ENCODE assay signal across 1 cellular context in the genomic region with DNA sequence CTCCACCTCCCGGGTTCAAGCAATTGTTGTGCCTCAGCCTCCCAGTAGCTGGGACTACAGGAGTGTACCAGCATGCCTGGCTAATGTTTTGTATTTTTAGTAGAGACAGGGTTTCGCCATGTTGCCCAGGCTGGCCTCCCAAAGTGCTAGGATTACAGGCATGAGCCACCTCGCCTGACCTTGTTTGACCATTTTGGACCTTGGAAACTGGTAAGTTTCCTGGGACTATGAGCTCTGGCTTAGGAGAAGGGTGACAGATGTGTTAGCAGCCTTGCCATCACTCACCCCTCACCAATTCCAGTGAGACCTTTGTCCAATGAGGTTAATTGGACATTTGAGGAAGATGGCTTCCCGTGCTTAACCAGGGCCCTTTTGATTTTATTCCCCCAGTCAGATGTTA.
TF ChIP-seq lines count a peak whose summit lies in the region.

No MANE protein-coding gene starts in this region.

TF ChIP-seq in HepG2, 621 proteins besides CTCF, POLR2A, EP300 and RAD21 (continued from another document and continues in another):
- TF ChIP-seq, protein P1, sequence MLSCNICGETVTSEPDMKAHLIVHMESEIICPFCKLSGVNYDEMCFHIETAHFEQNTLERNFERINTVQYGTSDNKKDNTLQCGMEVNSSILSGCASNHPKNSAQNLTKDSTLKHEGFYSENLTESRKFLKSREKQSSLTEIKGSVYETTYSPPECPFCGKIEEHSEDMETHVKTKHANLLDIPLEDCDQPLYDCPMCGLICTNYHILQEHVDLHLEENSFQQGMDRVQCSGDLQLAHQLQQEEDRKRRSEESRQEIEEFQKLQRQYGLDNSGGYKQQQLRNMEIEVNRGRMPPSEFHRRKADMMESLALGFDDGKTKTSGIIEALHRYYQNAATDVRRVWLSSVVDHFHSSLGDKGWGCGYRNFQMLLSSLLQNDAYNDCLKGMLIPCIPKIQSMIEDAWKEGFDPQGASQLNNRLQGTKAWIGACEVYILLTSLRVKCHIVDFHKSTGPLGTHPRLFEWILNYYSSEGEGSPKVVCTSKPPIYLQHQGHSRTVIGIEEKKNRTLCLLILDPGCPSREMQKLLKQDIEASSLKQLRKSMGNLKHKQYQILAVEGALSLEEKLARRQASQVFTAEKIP (CRISPR knock-in tag; IDR thresholded peaks at IDR 0.05; ENCODE audit: borderline replicate concordance), result no peak
- TF ChIP-seq ELK4 (CRISPR knock-in tag; IDR thresholded peaks at IDR 0.05; ENCODE audit: borderline replicate concordance) (no peak), RERE (CRISPR knock-in tag; IDR thresholded peaks at IDR 0.05; ENCODE audit: low read depth) (no peak), KDM1A (CRISPR knock-in tag; IDR thresholded peaks at IDR 0.05) (no peak), ZSCAN9 (CRISPR knock-in tag; IDR thresholded peaks at IDR 0.05; ENCODE audit: borderline replicate concordance) (no peak), HES4 (CRISPR knock-in tag; IDR thresholded peaks at IDR 0.05; ENCODE audit: borderline replicate concordance) (no peak), ERF (CRISPR knock-in tag; IDR thresholded peaks at IDR 0.05) (no peak), MATR3 (CRISPR knock-in tag; IDR thresholded peaks at IDR 0.05) (no peak), SP4 (CRISPR knock-in tag; IDR thresholded peaks at IDR 0.05) (no peak), ZNF20 (CRISPR knock-in tag; IDR thresholded peaks at IDR 0.05) (no peak), ZNF333 (CRISPR knock-in tag; IDR thresholded peaks at IDR 0.05; ENCODE audit: borderline replicate concordance) (0 out of 2 replicates have a peak, but pooled peaks have one; percentile 40), ZNF138 (CRISPR knock-in tag; IDR thresholded peaks at IDR 0.05; ENCODE audit: low read depth) (no peak), MAFK (conservative IDR thresholded peaks at IDR 0.05 in 1 of 2, IDR thresholded peaks at IDR 0.05 in 1 of 2; ENCODE audit: low read length in 2 of 2) (no peak), HOXA9 (CRISPR knock-in tag; IDR thresholded peaks at IDR 0.05; ENCODE audit: borderline replicate concordance) (no peak), ZFP90 (CRISPR knock-in tag; IDR thresholded peaks at IDR 0.05; ENCODE audit: borderline replicate concordance) (no peak), ZSCAN12 (CRISPR knock-in tag; IDR thresholded peaks at IDR 0.05) (no peak), CEBPG (CRISPR knock-in tag; IDR thresholded peaks at IDR 0.05) (peak; percentile 2; the same call in 1 of the 2 replicates), ZSCAN31 (CRISPR knock-in tag; IDR thresholded peaks at IDR 0.05; ENCODE audit: low read depth) (no peak), KDM6A (CRISPR knock-in tag; IDR thresholded peaks at IDR 0.05; ENCODE audit: low read depth) (no peak), IRX3 (CRISPR knock-in tag; IDR thresholded peaks at IDR 0.05; ENCODE audit: borderline replicate concordance, low read depth) (no peak), ZBTB7B (CRISPR knock-in tag; IDR thresholded peaks at IDR 0.05) (no peak), SNRNP70 (IDR thresholded peaks at IDR 0.05; ENCODE audit: low read depth, low read length) (no peak), MAX (IDR thresholded peaks at IDR 0.05) (no peak), ZNF484 (CRISPR knock-in tag; IDR thresholded peaks at IDR 0.05; ENCODE audit: borderline replicate concordance, low read depth) (no peak), NRL (CRISPR knock-in tag; IDR thresholded peaks at IDR 0.05; ENCODE audit: borderline replicate concordance) (no peak), SRF (IDR thresholded peaks at IDR 0.05; ENCODE audit: low read depth, low read length) (no peak), FOXK1 (CRISPR knock-in tag; IDR thresholded peaks at IDR 0.05; ENCODE audit: borderline replicate concordance, low read depth) (no peak), TEAD3 (CRISPR knock-in tag; optimal IDR thresholded peaks at IDR 0.05; ENCODE audit: borderline replicate concordance) (peak; percentile 9), ZSCAN5A (CRISPR knock-in tag; IDR thresholded peaks at IDR 0.05; ENCODE audit: borderline replicate concordance) (no peak), ZKSCAN1 (IDR thresholded peaks at IDR 0.05; ENCODE audit: low read length) (no peak), AHDC1 (CRISPR knock-in tag; IDR thresholded peaks at IDR 0.05; ENCODE audit: borderline replicate concordance) (0 out of 2 replicates have a peak, but pooled peaks have one; percentile 10), HOMEZ (CRISPR knock-in tag; IDR thresholded peaks at IDR 0.05; ENCODE audit: low read depth) (no peak), MBNL3 (CRISPR knock-in tag; conservative IDR thresholded peaks at IDR 0.05) (no peak)
- TF ChIP-seq, protein P2, sequence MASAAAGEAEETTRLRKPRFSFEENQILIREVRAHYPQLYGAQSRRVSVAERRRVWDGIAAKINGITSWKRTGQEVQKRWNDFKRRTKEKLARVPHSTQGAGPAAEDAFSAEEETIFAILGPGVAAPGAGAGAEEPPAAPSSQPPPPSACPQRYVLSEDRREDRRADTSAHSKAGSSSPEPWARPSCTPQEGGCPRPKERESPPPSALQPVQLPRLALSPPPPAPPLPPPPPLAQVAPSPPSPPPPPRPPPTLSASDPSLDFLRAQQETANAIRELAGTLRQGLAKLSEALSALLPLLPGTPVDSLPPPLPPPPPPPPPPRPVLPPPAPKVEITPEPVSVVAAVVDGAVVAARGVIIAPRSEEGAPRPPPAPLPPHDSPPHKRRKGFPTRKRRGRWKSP (CRISPR knock-in tag; IDR thresholded peaks at IDR 0.05), result no peak
- TF ChIP-seq, protein P3, sequence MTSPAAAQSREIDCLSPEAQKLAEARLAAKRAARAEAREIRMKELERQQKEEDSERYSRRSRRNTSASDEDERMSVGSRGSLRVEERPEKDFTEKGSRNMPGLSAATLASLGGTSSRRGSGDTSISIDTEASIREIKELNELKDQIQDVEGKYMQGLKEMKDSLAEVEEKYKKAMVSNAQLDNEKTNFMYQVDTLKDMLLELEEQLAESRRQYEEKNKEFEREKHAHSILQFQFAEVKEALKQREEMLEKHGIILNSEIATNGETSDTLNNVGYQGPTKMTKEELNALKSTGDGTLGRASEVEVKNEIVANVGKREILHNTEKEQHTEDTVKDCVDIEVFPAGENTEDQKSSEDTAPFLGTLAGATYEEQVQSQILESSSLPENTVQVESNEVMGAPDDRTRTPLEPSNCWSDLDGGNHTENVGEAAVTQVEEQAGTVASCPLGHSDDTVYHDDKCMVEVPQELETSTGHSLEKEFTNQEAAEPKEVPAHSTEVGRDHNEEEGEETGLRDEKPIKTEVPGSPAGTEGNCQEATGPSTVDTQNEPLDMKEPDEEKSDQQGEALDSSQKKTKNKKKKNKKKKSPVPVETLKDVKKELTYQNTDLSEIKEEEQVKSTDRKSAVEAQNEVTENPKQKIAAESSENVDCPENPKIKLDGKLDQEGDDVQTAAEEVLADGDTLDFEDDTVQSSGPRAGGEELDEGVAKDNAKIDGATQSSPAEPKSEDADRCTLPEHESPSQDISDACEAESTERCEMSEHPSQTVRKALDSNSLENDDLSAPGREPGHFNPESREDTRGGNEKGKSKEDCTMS (CRISPR knock-in tag; conservative IDR thresholded peaks at IDR 0.05), result no peak
